ENCODE assay signal across 8 cellular contexts in genomic region chr3:15300318-15301078, GRCh38. TPM values are rescaled to one million over a fixed set of nuclear protein-coding genes. Genes with fewer than 3 reads are reported as not detected.
DNase-seq lines count a peak whose midpoint lies in the region; ATAC-seq, FAIRE-seq and TF ChIP-seq lines count a peak whose summit lies in the region.

No MANE protein-coding gene starts in this region.

- no peak overlapping the region for H3K9ac ChIP-seq in HCT116 (ENCODE audit: low read length)

- no peaks in the 10 kb centered on the region for H4K20me1 ChIP-seq in HCT116 (ENCODE audit: insufficient read depth)

- H3K27me3 ChIP-seq in HCT116 (ENCODE audit: insufficient read depth, low read length), result no peaks in the 10 kb centered on the region

- BruUV-seq in HCT116 (replicated peaks; lab: Mats Ljungman, UMichigan), result no TSS peak

- intact Hi-C loops in HCT116 (cut with micrococcal nuclease), result no loop called here

- WGBS in A549 (ENCODE audit: missing lambda C conversion rate), result 58% methylated on average over 8 of the region's 8 CpGs

- peak overlapping the region in 1 of 2 experiments; percentile 59; a peak in 4 of 6 replicates for H3K27ac ChIP-seq in A549
- 0 out of 2 replicates have a peak overlapping the region, but pooled peaks have one; percentile 1 for H3K27ac ChIP-seq in HCT116 (ENCODE audit: low read depth, low read length)

- peaks cover 5% of the 10 kb centered on the region; the same call in 1 of the 2 replicates for H3K79me2 ChIP-seq in HCT116 (ENCODE audit: insufficient read depth, low read length)

- ATAC-seq in A549, result peak; percentile 91 to 93
- ATAC-seq in HCT116, result peak; percentile 96
- peak; percentile 36 for ATAC-seq in left lobe of liver
- ATAC-seq in HG03196 (IDR thresholded peaks at IDR 0.05; ENCODE audit: unreplicated experiment), result no peak
- no peak for ATAC-seq in GM18498 (IDR thresholded peaks at IDR 0.05; ENCODE audit: unreplicated experiment)

- TF ChIP-seq EP300 in A549 (IDR thresholded peaks at IDR 0.05), result no peak

- no peaks in the 10 kb centered on the region for H3K9me2 ChIP-seq in HCT116 (ENCODE audit: insufficient read depth)

- H3K9me3 ChIP-seq in A549 (no peaks in the 10 kb centered on the region), HCT116 (ENCODE audit: control insufficient read depth in 1 of 2, insufficient read depth in 1 of 2, low read depth in 1 of 2, low read length in 2 of 2) (no peaks in the 10 kb centered on the region)

- POLR2A ChIA-PET in A549 (lab: Yijun Ruan, JAX), result no interaction called here
- POLR2A ChIA-PET in HCT116 (lab: Charles Lee), result interaction anchor here (0.7 kb wide), 1 partner anchor 18 kb away, joined by 3 read pairs; no protein-coding TSS in a partner anchor

- TF ChIP-seq POLR2A in A549 (IDR thresholded peaks at IDR 0.05; ENCODE audit: low read length), result no peak
- TF ChIP-seq POLR2A in HCT116 (IDR thresholded peaks at IDR 0.05; ENCODE audit: borderline replicate concordance, extremely low read depth, insufficient read depth, insufficient read length), result no peak

- H3K36me3 ChIP-seq in HCT116 (ENCODE audit: control insufficient read depth in 1 of 2, insufficient read depth in 2 of 2, low read length in 2 of 2), result no peaks in the 10 kb centered on the region

- no peak overlapping the region for H2AFZ ChIP-seq in HCT116 (ENCODE audit: low read depth, low read length, poor library complexity, severe bottlenecking)

- RAD21 ChIA-PET in HCT116 (lab: Charles Lee; ENCODE audit: low non-redundant PET in 1 of 2, low total read pairs in 2 of 2, uncharacterized antibody in 2 of 2, unreplicated experiment in 2 of 2), result interaction anchor here in 1 of 2 experiments (0.7 kb wide), 1 partner anchor 33 kb away, joined by 3 read pairs; no protein-coding TSS in a partner anchor

- H3K4me2 ChIP-seq in A549 (0 out of 3 replicates have a peak overlapping the region, but pooled peaks have one; percentile 22), HCT116 (ENCODE audit: low read length) (peak overlapping the region; percentile 39)

- CTCF ChIA-PET in A549 (lab: Yijun Ruan, JAX) (interaction anchor here (0.6 to 2.1 kb wide), 4 partner anchors 32 to 1659 kb away, joined by 3 to 13 read pairs (median 5); partner anchors contain the start of gene SH3BP5), HCT116 (lab: Charles Lee) (interaction anchor here (1.0 to 1.4 kb wide), 2 partner anchors 10 to 105 kb away, joined by 3 read pairs; no protein-coding TSS in a partner anchor)

- H3K4me3 ChIP-seq in A549 (no peak overlapping the region), HCT116 (replicated peaks in 1 of 2; ENCODE audit: low read depth in 1 of 2, low read length in 2 of 2) (0 out of 4 replicates have a peak overlapping the region, but pooled peaks of 1 of the 2 experiments have one; percentile 1)

- DNase-seq in A549 (ENCODE audit: low read depth in 1 of 2, low spot score in 1 of 2) (peak; percentile 67 to 73), HCT116 (ENCODE audit: low read depth, low spot score) (peak; percentile 75), amniotic stem cell (lab: John Stamatoyannopoulos, UW) (peak; percentile 25), left lobe of liver (ENCODE audit: low spot score) (no peak), NCI-H1092 treated with DMSO at 0.1 percent for 48 hours (lab: John Stamatoyannopoulos, UW) (no peak), T-helper 2 cell (no peak)

- TF ChIP-seq RAD21 in A549 (conservative IDR thresholded peaks at IDR 0.05 in 1 of 2, IDR thresholded peaks at IDR 0.05 in 1 of 2), result no peak
- no peak for TF ChIP-seq RAD21 in HCT116 (IDR thresholded peaks at IDR 0.05; ENCODE audit: low read depth)

- TF ChIP-seq CTCF in A549 (IDR thresholded peaks at IDR 0.05) (no peak), HCT116 (IDR thresholded peaks at IDR 0.05 in 2 of 3, conservative IDR thresholded peaks at IDR 0.05 in 1 of 3; ENCODE audit: borderline replicate concordance in 1 of 3, insufficient read depth in 1 of 3, low read depth in 2 of 3, low read length in 2 of 3) (no peak)

- no peak for FAIRE-seq in A549 (lab: Jason Lieb, UNC)

- H3K4me1 ChIP-seq in A549 (peaks cover 17% of the 10 kb centered on the region), HCT116 (ENCODE audit: control insufficient read depth in 1 of 2, insufficient read depth in 2 of 2, low read length in 2 of 2) (peaks cover 17 to 23% of the 10 kb centered on the region in 2 experiments)

TF ChIP-seq in A549, 52 proteins besides CTCF, POLR2A, EP300 and RAD21:
- TF ChIP-seq JUNB (IDR thresholded peaks at IDR 0.05) (peak; percentile 34; the same call in 1 of the 2 replicates), ZFP36 (IDR thresholded peaks at IDR 0.05; ENCODE audit: borderline replicate concordance, partially characterized antibody) (no peak), FOSL2 (IDR thresholded peaks at IDR 0.05) (peak; percentile 61; the same call in 1 of the 2 replicates), FOSL2 (CRISPR knock-in tag; IDR thresholded peaks at IDR 0.05) (peak; percentile 89)

TF ChIP-seq in HCT116, 20 proteins besides CTCF, POLR2A, EP300 and RAD21 (continues in another document):
- no peak for TF ChIP-seq CEBPB (IDR thresholded peaks at IDR 0.05; ENCODE audit: low read depth)
- 0 out of 2 replicates have a peak, but pooled peaks have one; percentile 9 for TF ChIP-seq MAX (IDR thresholded peaks at IDR 0.05)
- peak; percentile 48; the same call in 1 of the 2 replicates for TF ChIP-seq POLR2AphosphoS5 (IDR thresholded peaks at IDR 0.05; ENCODE audit: low read depth, low read length)
- TF ChIP-seq JUND (IDR thresholded peaks at IDR 0.05), result peak; percentile 98
- TF ChIP-seq SIN3A (IDR thresholded peaks at IDR 0.05; ENCODE audit: low read depth), result peak; percentile 42; the same call in 1 of the 2 replicates
- TF ChIP-seq ATF3 (IDR thresholded peaks at IDR 0.05), result no peak
- peak; percentile 57; the same call in 1 of the 2 replicates for TF ChIP-seq SP1 (IDR thresholded peaks at IDR 0.05; ENCODE audit: low read depth)
- no peak for TF ChIP-seq REST (IDR thresholded peaks at IDR 0.05; ENCODE audit: low read depth)
- no peak for TF ChIP-seq ZBTB33 (IDR thresholded peaks at IDR 0.05; ENCODE audit: extremely low read depth, insufficient replicate concordance, low read length)
- no peak for TF ChIP-seq ZNF274 (IDR thresholded peaks at IDR 0.05; ENCODE audit: low read depth, low read length)
- TF ChIP-seq EZH2 (IDR thresholded peaks at IDR 0.05), result no peak
- no peak for TF ChIP-seq EGR1 (IDR thresholded peaks at IDR 0.05; ENCODE audit: low read depth)
- no peak for TF ChIP-seq EZH2phosphoT487 (IDR thresholded peaks at IDR 0.05; ENCODE audit: borderline replicate concordance)
- TF ChIP-seq YY1 (IDR thresholded peaks at IDR 0.05; ENCODE audit: extremely low read depth, insufficient replicate concordance, low read depth, low read length), result no peak

RNA-seq across cellular contexts. Expression of gene SH3BP5, which starts 31.9 kb away (rescaled TPM):
- polyA plus RNA-seq in A549 (2011; rRNA removed) (12.6 and 16.0 TPM in 2 replicates), A549 (2017; fragmentation: RNase III; extraction: RNeasy Plus Mini Kit Qiagen cat#74134 plus additional on column Dnase treatment) (10.5 to 11.2 TPM (median 10.9 TPM) in 3 replicates)
- polyA plus RNA-seq in A549 (2012; cell fraction: cytosol; rRNA removed), result 13.6 and 13.9 TPM in 2 replicates
- polyA plus RNA-seq in A549 (2012; cell fraction: nucleus; rRNA removed), result 8.2 and 9.2 TPM in 2 replicates
- 7.3 and 7.5 TPM in 2 replicates for polyA minus RNA-seq in A549 (2011; rRNA and poly(A)+ RNA removed)
- total RNA-seq in HCT116 (2021; ENCODE audit: unreplicated experiment) (13.9 TPM), left lobe of liver (10.5 TPM)
- polyA plus RNA-seq in HCT116 (2012), result 13.6 and 16.3 TPM in 2 replicates

Comparison
In these comparisons a context has a peak if more than half of its experiments do, and no peak if none do; other contexts are left out.
1. ATAC-seq: peak in A549 (2 of 2), HCT116 (single experiment) and left lobe of liver (single experiment); none in HG03196 (single experiment) and GM18498 (single experiment).
2. DNase-seq: peak in A549 (2 of 2), HCT116 (single experiment) and amniotic stem cell (single experiment); none in left lobe of liver (single experiment), NCI-H1092 treated with DMSO at 0.1 percent for 48 hours (single experiment) and T-helper 2 cell (0 of 5).
3. Of the 6 proteins assayed by ChIP-seq in both A549 and HCT116: peak only in A549: none; only in HCT116: MAX; in both: none; in neither: 5.